1 cellular context compared by ENCODE assay signal in the genomic region with DNA sequence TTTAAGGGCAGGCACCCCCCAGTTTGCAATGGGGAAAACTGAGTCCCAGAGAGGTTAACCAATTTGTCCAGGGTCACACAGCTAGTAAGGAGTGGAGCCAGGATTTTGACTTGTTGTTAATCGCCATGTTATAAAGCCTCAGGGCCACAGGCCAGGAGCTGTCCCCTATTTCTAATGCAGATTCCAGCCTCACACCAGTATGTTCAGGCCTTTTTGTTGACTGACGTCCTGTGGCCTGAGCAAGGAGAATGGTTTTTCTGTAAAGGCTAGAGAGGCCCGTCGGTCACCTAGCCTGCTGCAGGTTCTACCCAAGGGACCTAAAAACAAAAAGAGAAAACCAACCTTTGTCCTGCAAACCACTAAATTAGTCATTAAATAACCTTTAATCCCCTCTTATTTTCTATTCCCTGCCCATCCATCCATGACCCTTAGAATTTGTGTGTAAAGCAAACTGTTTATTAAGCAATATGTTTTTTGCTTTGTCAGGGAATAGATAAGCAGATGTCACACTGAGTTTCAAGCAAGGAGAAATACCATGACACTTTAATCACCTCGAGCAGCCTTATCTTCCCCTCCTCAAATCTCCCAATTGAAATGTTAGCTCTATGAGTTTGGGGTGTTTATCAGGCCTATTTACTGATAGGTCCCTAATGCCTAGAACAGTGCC.
A peak's percentile ranks its signal among the peaks of the same experiment; 100 is the strongest.
TF ChIP-seq lines count a peak whose summit lies in the region.

No MANE protein-coding gene starts in this region.

TF ChIP-seq in HepG2, 621 proteins besides CTCF, POLR2A, EP300 and RAD21 (continued from another document and continues in another):
- TF ChIP-seq GPBP1L1 (CRISPR knock-in tag; IDR thresholded peaks at IDR 0.05) (no peak), MED8 (CRISPR knock-in tag; IDR thresholded peaks at IDR 0.05; ENCODE audit: insufficient replicate concordance) (no peak), ZNF746 (CRISPR knock-in tag; IDR thresholded peaks at IDR 0.05) (no peak), MYNN (CRISPR knock-in tag; IDR thresholded peaks at IDR 0.05; ENCODE audit: low read depth) (no peak), ISX (CRISPR knock-in tag; conservative IDR thresholded peaks at IDR 0.05) (no peak), ZNF550 (CRISPR knock-in tag; IDR thresholded peaks at IDR 0.05; ENCODE audit: borderline replicate concordance) (no peak), ZNF768 (CRISPR knock-in tag; IDR thresholded peaks at IDR 0.05) (peak; percentile 88; the same call in 1 of the 2 replicates), SIN3A (IDR thresholded peaks at IDR 0.05; ENCODE audit: borderline replicate concordance, low read depth, low read length) (no peak), ZNF790 (CRISPR knock-in tag; IDR thresholded peaks at IDR 0.05; ENCODE audit: borderline replicate concordance) (no peak), ZNF678 (CRISPR knock-in tag; IDR thresholded peaks at IDR 0.05) (no peak), CBFB (CRISPR knock-in tag; IDR thresholded peaks at IDR 0.05) (no peak), ZNF101 (CRISPR knock-in tag; IDR thresholded peaks at IDR 0.05; ENCODE audit: borderline replicate concordance, low read depth) (no peak), NKX3-1 (CRISPR knock-in tag; IDR thresholded peaks at IDR 0.05) (no peak), HNF4A (CRISPR knock-in tag; IDR thresholded peaks at IDR 0.05) (peak; percentile 77), SP5 (CRISPR knock-in tag; IDR thresholded peaks at IDR 0.05; ENCODE audit: borderline replicate concordance, low read depth) (no peak), HMG20B (CRISPR knock-in tag; conservative IDR thresholded peaks at IDR 0.05) (no peak), JUN (CRISPR knock-in tag; IDR thresholded peaks at IDR 0.05) (no peak), CEBPG (CRISPR knock-in tag; IDR thresholded peaks at IDR 0.05) (peak; percentile 84), IKZF4 (CRISPR knock-in tag; IDR thresholded peaks at IDR 0.05; ENCODE audit: borderline replicate concordance, low read depth, not compliant biosample characterization) (no peak), KDM3A (CRISPR knock-in tag; IDR thresholded peaks at IDR 0.05; ENCODE audit: low read depth) (no peak), ZNF510 (CRISPR knock-in tag; IDR thresholded peaks at IDR 0.05; ENCODE audit: low read depth) (no peak), ZBTB20 (CRISPR knock-in tag; IDR thresholded peaks at IDR 0.05; ENCODE audit: borderline replicate concordance, low read depth) (no peak), YEATS2 (CRISPR knock-in tag; IDR thresholded peaks at IDR 0.05; ENCODE audit: borderline replicate concordance) (no peak), SALL2 (CRISPR knock-in tag; IDR thresholded peaks at IDR 0.05) (no peak), ZNF20 (CRISPR knock-in tag; IDR thresholded peaks at IDR 0.05) (no peak), RFXAP (CRISPR knock-in tag; IDR thresholded peaks at IDR 0.05; ENCODE audit: borderline replicate concordance) (no peak), ZNF605 (CRISPR knock-in tag; IDR thresholded peaks at IDR 0.05) (no peak), ZNF468 (CRISPR knock-in tag; IDR thresholded peaks at IDR 0.05) (no peak), FOXA1 (IDR thresholded peaks at IDR 0.05) (no peak), FOXA1 (CRISPR knock-in tag; IDR thresholded peaks at IDR 0.05) (peak; percentile 30; the same call in 1 of the 2 replicates), ZNF747 (CRISPR knock-in tag; IDR thresholded peaks at IDR 0.05; ENCODE audit: borderline replicate concordance) (no peak), HNF1A (IDR thresholded peaks at IDR 0.05; ENCODE audit: low read depth) (peak; percentile 55; the same call in 1 of the 2 replicates), HNF1A (CRISPR knock-in tag; IDR thresholded peaks at IDR 0.05; ENCODE audit: borderline replicate concordance) (no peak), DNMT3B (CRISPR knock-in tag; conservative IDR thresholded peaks at IDR 0.05) (no peak), SIX4 (CRISPR knock-in tag; IDR thresholded peaks at IDR 0.05) (no peak), ZNF441 (CRISPR knock-in tag; IDR thresholded peaks at IDR 0.05; ENCODE audit: borderline replicate concordance) (no peak), GZF1 (CRISPR knock-in tag; IDR thresholded peaks at IDR 0.05) (no peak), ZNF616 (CRISPR knock-in tag; IDR thresholded peaks at IDR 0.05; ENCODE audit: low read depth) (no peak), GATAD1 (CRISPR knock-in tag; IDR thresholded peaks at IDR 0.05) (no peak), ZUFSP (CRISPR knock-in tag; IDR thresholded peaks at IDR 0.05; ENCODE audit: borderline replicate concordance) (no peak), ZGPAT (CRISPR knock-in tag; IDR thresholded peaks at IDR 0.05) (no peak), KDM6A (CRISPR knock-in tag; IDR thresholded peaks at IDR 0.05; ENCODE audit: low read depth) (peak; percentile 11; the same call in 1 of the 2 replicates), CAMTA2 (CRISPR knock-in tag; IDR thresholded peaks at IDR 0.05; ENCODE audit: borderline replicate concordance) (no peak), ZNF451 (CRISPR knock-in tag; IDR thresholded peaks at IDR 0.05) (no peak), KAT8 (CRISPR knock-in tag; IDR thresholded peaks at IDR 0.05) (no peak), ZNF24 (IDR thresholded peaks at IDR 0.05) (no peak)
- TF ChIP-seq, protein P1, sequence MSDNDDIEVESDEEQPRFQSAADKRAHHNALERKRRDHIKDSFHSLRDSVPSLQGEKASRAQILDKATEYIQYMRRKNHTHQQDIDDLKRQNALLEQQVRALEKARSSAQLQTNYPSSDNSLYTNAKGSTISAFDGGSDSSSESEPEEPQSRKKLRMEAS (IDR thresholded peaks at IDR 0.05): peak; percentile 28; the same call in 1 of the 2 replicates
- TF ChIP-seq, protein P2, sequence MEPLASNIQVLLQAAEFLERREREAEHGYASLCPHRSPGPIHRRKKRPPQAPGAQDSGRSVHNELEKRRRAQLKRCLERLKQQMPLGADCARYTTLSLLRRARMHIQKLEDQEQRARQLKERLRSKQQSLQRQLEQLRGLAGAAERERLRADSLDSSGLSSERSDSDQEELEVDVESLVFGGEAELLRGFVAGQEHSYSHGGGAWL (CRISPR knock-in tag; IDR thresholded peaks at IDR 0.05): no peak
- TF ChIP-seq, protein P3, sequence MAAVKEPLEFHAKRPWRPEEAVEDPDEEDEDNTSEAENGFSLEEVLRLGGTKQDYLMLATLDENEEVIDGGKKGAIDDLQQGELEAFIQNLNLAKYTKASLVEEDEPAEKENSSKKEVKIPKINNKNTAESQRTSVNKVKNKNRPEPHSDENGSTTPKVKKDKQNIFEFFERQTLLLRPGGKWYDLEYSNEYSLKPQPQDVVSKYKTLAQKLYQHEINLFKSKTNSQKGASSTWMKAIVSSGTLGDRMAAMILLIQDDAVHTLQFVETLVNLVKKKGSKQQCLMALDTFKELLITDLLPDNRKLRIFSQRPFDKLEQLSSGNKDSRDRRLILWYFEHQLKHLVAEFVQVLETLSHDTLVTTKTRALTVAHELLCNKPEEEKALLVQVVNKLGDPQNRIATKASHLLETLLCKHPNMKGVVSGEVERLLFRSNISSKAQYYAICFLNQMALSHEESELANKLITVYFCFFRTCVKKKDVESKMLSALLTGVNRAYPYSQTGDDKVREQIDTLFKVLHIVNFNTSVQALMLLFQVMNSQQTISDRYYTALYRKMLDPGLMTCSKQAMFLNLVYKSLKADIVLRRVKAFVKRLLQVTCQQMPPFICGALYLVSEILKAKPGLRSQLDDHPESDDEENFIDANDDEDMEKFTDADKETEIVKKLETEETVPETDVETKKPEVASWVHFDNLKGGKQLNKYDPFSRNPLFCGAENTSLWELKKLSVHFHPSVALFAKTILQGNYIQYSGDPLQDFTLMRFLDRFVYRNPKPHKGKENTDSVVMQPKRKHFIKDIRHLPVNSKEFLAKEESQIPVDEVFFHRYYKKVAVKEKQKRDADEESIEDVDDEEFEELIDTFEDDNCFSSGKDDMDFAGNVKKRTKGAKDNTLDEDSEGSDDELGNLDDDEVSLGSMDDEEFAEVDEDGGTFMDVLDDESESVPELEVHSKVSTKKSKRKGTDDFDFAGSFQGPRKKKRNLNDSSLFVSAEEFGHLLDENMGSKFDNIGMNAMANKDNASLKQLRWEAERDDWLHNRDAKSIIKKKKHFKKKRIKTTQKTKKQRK (IDR thresholded peaks at IDR 0.05; ENCODE audit: low read length): no peak
- TF ChIP-seq, protein P4, sequence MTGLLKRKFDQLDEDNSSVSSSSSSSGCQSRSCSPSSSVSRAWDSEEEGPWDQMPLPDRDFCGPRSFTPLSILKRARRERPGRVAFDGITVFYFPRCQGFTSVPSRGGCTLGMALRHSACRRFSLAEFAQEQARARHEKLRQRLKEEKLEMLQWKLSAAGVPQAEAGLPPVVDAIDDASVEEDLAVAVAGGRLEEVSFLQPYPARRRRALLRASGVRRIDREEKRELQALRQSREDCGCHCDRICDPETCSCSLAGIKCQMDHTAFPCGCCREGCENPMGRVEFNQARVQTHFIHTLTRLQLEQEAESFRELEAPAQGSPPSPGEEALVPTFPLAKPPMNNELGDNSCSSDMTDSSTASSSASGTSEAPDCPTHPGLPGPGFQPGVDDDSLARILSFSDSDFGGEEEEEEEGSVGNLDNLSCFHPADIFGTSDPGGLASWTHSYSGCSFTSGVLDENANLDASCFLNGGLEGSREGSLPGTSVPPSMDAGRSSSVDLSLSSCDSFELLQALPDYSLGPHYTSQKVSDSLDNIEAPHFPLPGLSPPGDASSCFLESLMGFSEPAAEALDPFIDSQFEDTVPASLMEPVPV (CRISPR knock-in tag; IDR thresholded peaks at IDR 0.05): no peak
- TF ChIP-seq, protein P5, sequence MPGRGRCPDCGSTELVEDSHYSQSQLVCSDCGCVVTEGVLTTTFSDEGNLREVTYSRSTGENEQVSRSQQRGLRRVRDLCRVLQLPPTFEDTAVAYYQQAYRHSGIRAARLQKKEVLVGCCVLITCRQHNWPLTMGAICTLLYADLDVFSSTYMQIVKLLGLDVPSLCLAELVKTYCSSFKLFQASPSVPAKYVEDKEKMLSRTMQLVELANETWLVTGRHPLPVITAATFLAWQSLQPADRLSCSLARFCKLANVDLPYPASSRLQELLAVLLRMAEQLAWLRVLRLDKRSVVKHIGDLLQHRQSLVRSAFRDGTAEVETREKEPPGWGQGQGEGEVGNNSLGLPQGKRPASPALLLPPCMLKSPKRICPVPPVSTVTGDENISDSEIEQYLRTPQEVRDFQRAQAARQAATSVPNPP (CRISPR knock-in tag; IDR thresholded peaks at IDR 0.05): no peak
